In the genomic region with DNA sequence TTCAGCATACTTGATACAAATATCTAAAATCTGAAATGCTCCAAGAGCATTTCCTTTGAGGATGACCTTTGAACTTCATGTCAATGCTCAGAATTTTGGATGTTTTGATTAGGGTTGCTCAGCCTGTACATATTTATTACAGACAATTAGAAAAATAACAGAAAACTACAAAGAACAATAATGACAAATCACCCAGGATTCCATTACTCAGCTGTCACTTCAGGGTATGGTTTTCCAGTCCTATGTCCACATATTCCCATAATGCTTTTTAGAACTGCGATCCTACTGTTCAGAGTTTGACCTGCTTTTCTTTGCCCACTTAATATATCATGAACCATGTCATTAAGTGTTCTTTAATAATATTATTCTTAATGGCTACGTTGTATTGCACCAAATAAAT, we compare ENCODE assay signal across 17 cellular contexts.
"Had no signal": no experiment of that assay in that cellular context is flagged by ENCODE, and none has a peak within 500 bp of the region (broad histone marks: within the 10 kb centered on the region; RNA-seq: fewer than 3 reads in every experiment).

No MANE protein-coding gene starts in this region.

- H3K4me3 Mint-ChIP-seq: activated naive CD8-positive, alpha-beta T cell treated with anti-CD3 and anti-CD28 coated beads, Interleukin-2, amount 10 ng/mL, durations not matched to agents 7 days and 5 days; natural killer cell; stimulated activated naive CD8-positive, alpha-beta T cell treated with anti-CD3 and anti-CD28 coated beads, Interleukin-15, Interleukin-2, amounts not matched to agents 100 ng/mL and 50 ng/mL, for 24 hours; T-cell had no signal

- H3K27me3 ChIP-seq: neutrophil, suprapubic skin had no signal

- H3K4me1 ChIP-seq: suprapubic skin had no signal

- H3K36me3 ChIP-seq: suprapubic skin had no signal

- H3K4me3 ChIP-seq: skin epidermis, suprapubic skin had no signal

- DNase-seq: activated CD4-positive, alpha-beta T cell treated with anti-CD3 and anti-CD28 coated beads, Interleukin-2, amount 50 U/mL, for 4 hours; activated CD4-positive, CD25-positive, alpha-beta regulatory T cell treated with anti-CD3 and anti-CD28 coated beads, Interleukin-2, amount 50 U/mL, for 72 hours; activated naive CD4-positive, alpha-beta T cell; activated naive CD8-positive, alpha-beta T cell treated with anti-CD3 and anti-CD28 coated beads, Interleukin-2, amount 10 ng/mL, durations not matched to agents 7 days and 5 days; activated T-cell treated with anti-CD3 and anti-CD28 coated beads for 4 hours; hippocampal formation; mesenchymal stem cell; natural killer cell; posterior cingulate gyrus; retina; T-cell; T1000; trophoblast cell had no signal

- H3K27me3 Mint-ChIP-seq: activated naive CD8-positive, alpha-beta T cell treated with anti-CD3 and anti-CD28 coated beads, Interleukin-2, amount 10 ng/mL, durations not matched to agents 7 days and 5 days; stimulated activated naive CD8-positive, alpha-beta T cell treated with anti-CD3 and anti-CD28 coated beads, Interleukin-15, Interleukin-2, amounts not matched to agents 100 ng/mL and 50 ng/mL, for 24 hours; T-cell had no signal

- ATAC-seq: natural killer cell, T-cell had no signal

- H3K9me3 ChIP-seq: neutrophil, suprapubic skin had no signal

- H3K9me3 Mint-ChIP-seq: activated naive CD8-positive, alpha-beta T cell treated with anti-CD3 and anti-CD28 coated beads, Interleukin-2, amount 10 ng/mL, durations not matched to agents 7 days and 5 days; natural killer cell; stimulated activated naive CD8-positive, alpha-beta T cell treated with anti-CD3 and anti-CD28 coated beads, Interleukin-15, Interleukin-2, amounts not matched to agents 100 ng/mL and 50 ng/mL, for 24 hours; T-cell had no signal

- H3K27ac ChIP-seq: neutrophil, suprapubic skin had no signal

- H3K4me1 Mint-ChIP-seq: activated naive CD8-positive, alpha-beta T cell treated with anti-CD3 and anti-CD28 coated beads, Interleukin-2, amount 10 ng/mL, durations not matched to agents 7 days and 5 days; natural killer cell had no signal

- H3K27ac Mint-ChIP-seq: activated naive CD8-positive, alpha-beta T cell treated with anti-CD3 and anti-CD28 coated beads, Interleukin-2, amount 10 ng/mL, durations not matched to agents 7 days and 5 days; natural killer cell; stimulated activated naive CD8-positive, alpha-beta T cell treated with anti-CD3 and anti-CD28 coated beads, Interleukin-15, Interleukin-2, amounts not matched to agents 100 ng/mL and 50 ng/mL, for 24 hours had no signal

- H3K36me3 Mint-ChIP-seq: natural killer cell, T-cell had no signal
